Comparison of ENCODE assay signal across 1 cellular context in the genomic region with DNA sequence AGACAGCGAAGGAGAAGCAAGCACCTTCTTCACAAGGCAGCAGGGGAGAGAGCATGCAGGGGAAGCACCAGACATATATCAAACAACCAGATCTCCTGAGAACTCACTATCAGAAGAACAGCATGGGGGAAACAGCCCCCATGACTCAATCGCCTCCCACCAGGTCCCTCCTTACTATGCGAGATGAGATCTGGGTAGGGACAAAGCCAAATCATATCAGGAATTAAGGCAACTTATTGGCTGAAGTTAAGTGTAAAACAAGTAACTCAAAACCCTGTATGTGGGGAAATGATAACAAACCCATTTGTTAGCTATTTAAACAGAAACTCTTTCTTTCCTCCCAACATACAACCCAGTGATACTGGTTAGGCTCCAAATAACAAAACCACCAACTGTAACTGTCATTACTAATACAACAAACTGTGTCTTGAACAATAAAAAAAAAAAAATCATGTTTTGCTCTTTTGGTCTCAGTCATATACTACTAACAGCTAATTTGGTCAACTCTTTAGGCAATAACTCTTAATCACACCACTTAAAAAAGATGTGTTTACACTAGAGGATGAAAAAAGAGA.
TF ChIP-seq lines count a peak whose summit lies in the region.

No MANE protein-coding gene starts in this region.

TF ChIP-seq in WTC11, 78 proteins besides CTCF, POLR2A, EP300 and RAD21 (continued from another document):
- TF ChIP-seq, protein P1, sequence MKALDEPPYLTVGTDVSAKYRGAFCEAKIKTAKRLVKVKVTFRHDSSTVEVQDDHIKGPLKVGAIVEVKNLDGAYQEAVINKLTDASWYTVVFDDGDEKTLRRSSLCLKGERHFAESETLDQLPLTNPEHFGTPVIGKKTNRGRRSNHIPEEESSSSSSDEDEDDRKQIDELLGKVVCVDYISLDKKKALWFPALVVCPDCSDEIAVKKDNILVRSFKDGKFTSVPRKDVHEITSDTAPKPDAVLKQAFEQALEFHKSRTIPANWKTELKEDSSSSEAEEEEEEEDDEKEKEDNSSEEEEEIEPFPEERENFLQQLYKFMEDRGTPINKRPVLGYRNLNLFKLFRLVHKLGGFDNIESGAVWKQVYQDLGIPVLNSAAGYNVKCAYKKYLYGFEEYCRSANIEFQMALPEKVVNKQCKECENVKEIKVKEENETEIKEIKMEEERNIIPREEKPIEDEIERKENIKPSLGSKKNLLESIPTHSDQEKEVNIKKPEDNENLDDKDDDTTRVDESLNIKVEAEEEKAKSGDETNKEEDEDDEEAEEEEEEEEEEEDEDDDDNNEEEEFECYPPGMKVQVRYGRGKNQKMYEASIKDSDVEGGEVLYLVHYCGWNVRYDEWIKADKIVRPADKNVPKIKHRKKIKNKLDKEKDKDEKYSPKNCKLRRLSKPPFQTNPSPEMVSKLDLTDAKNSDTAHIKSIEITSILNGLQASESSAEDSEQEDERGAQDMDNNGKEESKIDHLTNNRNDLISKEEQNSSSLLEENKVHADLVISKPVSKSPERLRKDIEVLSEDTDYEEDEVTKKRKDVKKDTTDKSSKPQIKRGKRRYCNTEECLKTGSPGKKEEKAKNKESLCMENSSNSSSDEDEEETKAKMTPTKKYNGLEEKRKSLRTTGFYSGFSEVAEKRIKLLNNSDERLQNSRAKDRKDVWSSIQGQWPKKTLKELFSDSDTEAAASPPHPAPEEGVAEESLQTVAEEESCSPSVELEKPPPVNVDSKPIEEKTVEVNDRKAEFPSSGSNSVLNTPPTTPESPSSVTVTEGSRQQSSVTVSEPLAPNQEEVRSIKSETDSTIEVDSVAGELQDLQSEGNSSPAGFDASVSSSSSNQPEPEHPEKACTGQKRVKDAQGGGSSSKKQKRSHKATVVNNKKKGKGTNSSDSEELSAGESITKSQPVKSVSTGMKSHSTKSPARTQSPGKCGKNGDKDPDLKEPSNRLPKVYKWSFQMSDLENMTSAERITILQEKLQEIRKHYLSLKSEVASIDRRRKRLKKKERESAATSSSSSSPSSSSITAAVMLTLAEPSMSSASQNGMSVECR (CRISPR knock-in tag; IDR thresholded peaks at IDR 0.05; ENCODE audit: borderline replicate concordance) = no peak
- TF ChIP-seq HMGA2 (CRISPR knock-in tag; IDR thresholded peaks at IDR 0.05) (no peak), ATF1 (CRISPR knock-in tag; IDR thresholded peaks at IDR 0.05) (no peak), NFATC4 (CRISPR knock-in tag; IDR thresholded peaks at IDR 0.05) (no peak), CREM (CRISPR knock-in tag; IDR thresholded peaks at IDR 0.05) (no peak), GTF2I (CRISPR knock-in tag; conservative IDR thresholded peaks at IDR 0.05) (no peak), NR3C1 (CRISPR knock-in tag; conservative IDR thresholded peaks at IDR 0.05; ENCODE audit: low read depth) (no peak), SMAD4 (CRISPR knock-in tag; IDR thresholded peaks at IDR 0.05) (no peak), MYBL2 (CRISPR knock-in tag; IDR thresholded peaks at IDR 0.05) (no peak)
- TF ChIP-seq, protein P2, sequence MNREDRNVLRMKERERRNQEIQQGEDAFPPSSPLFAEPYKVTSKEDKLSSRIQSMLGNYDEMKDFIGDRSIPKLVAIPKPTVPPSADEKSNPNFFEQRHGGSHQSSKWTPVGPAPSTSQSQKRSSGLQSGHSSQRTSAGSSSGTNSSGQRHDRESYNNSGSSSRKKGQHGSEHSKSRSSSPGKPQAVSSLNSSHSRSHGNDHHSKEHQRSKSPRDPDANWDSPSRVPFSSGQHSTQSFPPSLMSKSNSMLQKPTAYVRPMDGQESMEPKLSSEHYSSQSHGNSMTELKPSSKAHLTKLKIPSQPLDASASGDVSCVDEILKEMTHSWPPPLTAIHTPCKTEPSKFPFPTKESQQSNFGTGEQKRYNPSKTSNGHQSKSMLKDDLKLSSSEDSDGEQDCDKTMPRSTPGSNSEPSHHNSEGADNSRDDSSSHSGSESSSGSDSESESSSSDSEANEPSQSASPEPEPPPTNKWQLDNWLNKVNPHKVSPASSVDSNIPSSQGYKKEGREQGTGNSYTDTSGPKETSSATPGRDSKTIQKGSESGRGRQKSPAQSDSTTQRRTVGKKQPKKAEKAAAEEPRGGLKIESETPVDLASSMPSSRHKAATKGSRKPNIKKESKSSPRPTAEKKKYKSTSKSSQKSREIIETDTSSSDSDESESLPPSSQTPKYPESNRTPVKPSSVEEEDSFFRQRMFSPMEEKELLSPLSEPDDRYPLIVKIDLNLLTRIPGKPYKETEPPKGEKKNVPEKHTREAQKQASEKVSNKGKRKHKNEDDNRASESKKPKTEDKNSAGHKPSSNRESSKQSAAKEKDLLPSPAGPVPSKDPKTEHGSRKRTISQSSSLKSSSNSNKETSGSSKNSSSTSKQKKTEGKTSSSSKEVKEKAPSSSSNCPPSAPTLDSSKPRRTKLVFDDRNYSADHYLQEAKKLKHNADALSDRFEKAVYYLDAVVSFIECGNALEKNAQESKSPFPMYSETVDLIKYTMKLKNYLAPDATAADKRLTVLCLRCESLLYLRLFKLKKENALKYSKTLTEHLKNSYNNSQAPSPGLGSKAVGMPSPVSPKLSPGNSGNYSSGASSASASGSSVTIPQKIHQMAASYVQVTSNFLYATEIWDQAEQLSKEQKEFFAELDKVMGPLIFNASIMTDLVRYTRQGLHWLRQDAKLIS (CRISPR knock-in tag; IDR thresholded peaks at IDR 0.05; ENCODE audit: borderline replicate concordance) = no peak
- TF ChIP-seq, protein P3, sequence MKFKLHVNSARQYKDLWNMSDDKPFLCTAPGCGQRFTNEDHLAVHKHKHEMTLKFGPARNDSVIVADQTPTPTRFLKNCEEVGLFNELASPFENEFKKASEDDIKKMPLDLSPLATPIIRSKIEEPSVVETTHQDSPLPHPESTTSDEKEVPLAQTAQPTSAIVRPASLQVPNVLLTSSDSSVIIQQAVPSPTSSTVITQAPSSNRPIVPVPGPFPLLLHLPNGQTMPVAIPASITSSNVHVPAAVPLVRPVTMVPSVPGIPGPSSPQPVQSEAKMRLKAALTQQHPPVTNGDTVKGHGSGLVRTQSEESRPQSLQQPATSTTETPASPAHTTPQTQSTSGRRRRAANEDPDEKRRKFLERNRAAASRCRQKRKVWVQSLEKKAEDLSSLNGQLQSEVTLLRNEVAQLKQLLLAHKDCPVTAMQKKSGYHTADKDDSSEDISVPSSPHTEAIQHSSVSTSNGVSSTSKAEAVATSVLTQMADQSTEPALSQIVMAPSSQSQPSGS (CRISPR knock-in tag; IDR thresholded peaks at IDR 0.05; ENCODE audit: borderline replicate concordance, low read depth) = no peak
- TF ChIP-seq, protein P4, sequence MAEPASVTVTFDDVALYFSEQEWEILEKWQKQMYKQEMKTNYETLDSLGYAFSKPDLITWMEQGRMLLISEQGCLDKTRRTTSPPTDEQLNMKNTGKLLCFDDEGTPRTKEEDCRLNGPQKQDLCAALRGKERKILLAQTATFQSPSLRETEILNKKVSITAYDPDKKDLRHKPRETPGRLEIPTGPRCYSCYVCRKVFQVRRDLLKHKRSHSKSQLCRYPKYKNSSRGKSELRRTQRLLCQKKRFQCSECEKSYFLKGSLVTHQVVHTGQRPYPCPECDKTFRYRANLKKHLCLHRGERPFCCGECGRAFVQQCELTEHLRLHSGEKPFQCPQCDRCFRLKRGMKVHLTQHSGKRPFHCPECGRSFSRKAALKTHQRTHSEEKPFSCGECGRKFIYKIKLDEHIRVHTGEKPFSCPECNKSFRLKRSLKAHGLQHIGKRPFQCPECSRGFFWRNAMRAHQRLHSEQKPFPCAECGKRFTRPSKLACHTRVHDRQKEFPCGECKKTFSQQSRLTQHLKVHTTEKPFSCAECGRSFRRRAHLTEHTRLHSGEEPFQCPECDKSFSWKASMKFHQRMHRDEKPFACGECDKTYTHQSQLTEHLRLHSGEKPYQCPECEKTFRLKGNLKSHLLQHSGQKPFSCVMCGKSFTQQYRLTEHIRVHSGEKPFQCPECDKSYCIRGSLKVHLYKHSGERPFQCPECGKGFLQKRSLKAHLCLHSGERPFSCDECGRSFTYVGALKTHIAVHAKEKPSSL (CRISPR knock-in tag; conservative IDR thresholded peaks at IDR 0.05) = no peak
- TF ChIP-seq, protein P5, sequence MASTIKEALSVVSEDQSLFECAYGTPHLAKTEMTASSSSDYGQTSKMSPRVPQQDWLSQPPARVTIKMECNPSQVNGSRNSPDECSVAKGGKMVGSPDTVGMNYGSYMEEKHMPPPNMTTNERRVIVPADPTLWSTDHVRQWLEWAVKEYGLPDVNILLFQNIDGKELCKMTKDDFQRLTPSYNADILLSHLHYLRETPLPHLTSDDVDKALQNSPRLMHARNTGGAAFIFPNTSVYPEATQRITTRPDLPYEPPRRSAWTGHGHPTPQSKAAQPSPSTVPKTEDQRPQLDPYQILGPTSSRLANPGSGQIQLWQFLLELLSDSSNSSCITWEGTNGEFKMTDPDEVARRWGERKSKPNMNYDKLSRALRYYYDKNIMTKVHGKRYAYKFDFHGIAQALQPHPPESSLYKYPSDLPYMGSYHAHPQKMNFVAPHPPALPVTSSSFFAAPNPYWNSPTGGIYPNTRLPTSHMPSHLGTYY (CRISPR knock-in tag; IDR thresholded peaks at IDR 0.05) = no peak
- TF ChIP-seq, protein P6, sequence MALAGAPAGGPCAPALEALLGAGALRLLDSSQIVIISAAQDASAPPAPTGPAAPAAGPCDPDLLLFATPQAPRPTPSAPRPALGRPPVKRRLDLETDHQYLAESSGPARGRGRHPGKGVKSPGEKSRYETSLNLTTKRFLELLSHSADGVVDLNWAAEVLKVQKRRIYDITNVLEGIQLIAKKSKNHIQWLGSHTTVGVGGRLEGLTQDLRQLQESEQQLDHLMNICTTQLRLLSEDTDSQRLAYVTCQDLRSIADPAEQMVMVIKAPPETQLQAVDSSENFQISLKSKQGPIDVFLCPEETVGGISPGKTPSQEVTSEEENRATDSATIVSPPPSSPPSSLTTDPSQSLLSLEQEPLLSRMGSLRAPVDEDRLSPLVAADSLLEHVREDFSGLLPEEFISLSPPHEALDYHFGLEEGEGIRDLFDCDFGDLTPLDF (CRISPR knock-in tag; IDR thresholded peaks at IDR 0.05) = no peak
TF ChIP-seq in WTC11: peak in this region for 0.
